ENCODE assay signal across 1 cellular context in the genomic region with DNA sequence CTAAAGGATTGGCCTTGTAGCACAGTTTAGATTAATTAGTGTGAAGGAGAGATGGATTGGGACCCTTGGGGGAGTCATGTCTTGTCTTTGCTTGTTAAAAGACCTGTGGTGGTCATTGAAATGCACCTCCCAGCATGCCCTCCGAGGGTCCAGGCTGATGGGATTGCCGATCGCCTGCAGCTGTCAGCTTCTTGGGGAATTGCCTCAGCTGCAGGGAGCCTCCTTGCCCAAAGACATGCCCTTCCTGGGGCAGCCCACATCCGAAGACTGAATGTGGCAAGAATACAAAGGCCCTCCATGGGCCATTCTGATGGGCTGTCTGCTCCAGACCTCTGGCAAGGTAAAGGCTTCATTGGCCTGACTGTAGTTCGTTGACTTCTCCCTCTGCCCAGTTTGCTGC.
TF ChIP-seq lines count a peak whose summit lies in the region.

No MANE protein-coding gene starts in this region.

TF ChIP-seq in GM23338, 12 proteins besides CTCF, POLR2A, EP300 and RAD21 (continued from another document):
- TF ChIP-seq, protein P1, sequence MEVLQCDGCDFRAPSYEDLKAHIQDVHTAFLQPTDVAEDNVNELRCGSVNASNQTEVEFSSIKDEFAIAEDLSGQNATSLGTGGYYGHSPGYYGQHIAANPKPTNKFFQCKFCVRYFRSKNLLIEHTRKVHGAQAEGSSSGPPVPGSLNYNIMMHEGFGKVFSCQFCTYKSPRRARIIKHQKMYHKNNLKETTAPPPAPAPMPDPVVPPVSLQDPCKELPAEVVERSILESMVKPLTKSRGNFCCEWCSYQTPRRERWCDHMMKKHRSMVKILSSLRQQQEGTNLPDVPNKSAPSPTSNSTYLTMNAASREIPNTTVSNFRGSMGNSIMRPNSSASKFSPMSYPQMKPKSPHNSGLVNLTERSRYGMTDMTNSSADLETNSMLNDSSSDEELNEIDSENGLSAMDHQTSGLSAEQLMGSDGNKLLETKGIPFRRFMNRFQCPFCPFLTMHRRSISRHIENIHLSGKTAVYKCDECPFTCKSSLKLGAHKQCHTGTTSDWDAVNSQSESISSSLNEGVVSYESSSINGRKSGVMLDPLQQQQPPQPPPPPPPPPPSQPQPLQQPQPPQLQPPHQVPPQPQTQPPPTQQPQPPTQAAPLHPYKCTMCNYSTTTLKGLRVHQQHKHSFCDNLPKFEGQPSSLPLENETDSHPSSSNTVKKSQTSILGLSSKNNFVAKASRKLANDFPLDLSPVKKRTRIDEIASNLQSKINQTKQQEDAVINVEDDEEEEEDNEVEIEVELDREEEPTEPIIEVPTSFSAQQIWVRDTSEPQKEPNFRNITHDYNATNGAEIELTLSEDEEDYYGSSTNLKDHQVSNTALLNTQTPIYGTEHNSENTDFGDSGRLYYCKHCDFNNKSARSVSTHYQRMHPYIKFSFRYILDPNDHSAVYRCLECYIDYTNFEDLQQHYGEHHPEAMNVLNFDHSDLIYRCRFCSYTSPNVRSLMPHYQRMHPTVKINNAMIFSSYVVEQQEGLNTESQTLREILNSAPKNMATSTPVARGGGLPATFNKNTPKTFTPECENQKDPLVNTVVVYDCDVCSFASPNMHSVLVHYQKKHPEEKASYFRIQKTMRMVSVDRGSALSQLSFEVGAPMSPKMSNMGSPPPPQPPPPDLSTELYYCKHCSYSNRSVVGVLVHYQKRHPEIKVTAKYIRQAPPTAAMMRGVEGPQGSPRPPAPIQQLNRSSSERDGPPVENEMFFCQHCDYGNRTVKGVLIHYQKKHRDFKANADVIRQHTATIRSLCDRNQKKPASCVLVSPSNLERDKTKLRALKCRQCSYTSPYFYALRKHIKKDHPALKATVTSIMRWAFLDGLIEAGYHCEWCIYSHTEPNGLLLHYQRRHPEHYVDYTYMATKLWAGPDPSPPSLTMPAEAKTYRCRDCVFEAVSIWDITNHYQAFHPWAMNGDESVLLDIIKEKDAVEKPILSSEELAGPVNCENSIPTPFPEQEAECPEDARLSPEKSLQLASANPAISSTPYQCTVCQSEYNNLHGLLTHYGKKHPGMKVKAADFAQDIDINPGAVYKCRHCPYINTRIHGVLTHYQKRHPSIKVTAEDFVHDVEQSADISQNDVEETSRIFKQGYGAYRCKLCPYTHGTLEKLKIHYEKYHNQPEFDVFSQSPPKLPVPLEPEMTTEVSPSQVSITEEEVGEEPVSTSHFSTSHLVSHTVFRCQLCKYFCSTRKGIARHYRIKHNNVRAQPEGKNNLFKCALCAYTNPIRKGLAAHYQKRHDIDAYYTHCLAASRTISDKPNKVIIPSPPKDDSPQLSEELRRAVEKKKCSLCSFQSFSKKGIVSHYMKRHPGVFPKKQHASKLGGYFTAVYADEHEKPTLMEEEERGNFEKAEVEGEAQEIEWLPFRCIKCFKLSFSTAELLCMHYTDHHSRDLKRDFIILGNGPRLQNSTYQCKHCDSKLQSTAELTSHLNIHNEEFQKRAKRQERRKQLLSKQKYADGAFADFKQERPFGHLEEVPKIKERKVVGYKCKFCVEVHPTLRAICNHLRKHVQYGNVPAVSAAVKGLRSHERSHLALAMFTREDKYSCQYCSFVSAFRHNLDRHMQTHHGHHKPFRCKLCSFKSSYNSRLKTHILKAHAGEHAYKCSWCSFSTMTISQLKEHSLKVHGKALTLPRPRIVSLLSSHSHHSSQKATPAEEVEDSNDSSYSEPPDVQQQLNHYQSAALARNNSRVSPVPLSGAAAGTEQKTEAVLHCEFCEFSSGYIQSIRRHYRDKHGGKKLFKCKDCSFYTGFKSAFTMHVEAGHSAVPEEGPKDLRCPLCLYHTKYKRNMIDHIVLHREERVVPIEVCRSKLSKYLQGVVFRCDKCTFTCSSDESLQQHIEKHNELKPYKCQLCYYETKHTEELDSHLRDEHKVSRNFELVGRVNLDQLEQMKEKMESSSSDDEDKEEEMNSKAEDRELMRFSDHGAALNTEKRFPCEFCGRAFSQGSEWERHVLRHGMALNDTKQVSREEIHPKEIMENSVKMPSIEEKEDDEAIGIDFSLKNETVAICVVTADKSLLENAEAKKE (CRISPR knock-in tag; IDR thresholded peaks at IDR 0.05), result no peak
- TF ChIP-seq ZNF114 (CRISPR knock-in tag; IDR thresholded peaks at IDR 0.05), result no peak
- TF ChIP-seq, protein P2, sequence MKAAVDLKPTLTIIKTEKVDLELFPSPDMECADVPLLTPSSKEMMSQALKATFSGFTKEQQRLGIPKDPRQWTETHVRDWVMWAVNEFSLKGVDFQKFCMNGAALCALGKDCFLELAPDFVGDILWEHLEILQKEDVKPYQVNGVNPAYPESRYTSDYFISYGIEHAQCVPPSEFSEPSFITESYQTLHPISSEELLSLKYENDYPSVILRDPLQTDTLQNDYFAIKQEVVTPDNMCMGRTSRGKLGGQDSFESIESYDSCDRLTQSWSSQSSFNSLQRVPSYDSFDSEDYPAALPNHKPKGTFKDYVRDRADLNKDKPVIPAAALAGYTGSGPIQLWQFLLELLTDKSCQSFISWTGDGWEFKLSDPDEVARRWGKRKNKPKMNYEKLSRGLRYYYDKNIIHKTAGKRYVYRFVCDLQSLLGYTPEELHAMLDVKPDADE (IDR thresholded peaks at IDR 0.05), result no peak
- TF ChIP-seq, protein P3, sequence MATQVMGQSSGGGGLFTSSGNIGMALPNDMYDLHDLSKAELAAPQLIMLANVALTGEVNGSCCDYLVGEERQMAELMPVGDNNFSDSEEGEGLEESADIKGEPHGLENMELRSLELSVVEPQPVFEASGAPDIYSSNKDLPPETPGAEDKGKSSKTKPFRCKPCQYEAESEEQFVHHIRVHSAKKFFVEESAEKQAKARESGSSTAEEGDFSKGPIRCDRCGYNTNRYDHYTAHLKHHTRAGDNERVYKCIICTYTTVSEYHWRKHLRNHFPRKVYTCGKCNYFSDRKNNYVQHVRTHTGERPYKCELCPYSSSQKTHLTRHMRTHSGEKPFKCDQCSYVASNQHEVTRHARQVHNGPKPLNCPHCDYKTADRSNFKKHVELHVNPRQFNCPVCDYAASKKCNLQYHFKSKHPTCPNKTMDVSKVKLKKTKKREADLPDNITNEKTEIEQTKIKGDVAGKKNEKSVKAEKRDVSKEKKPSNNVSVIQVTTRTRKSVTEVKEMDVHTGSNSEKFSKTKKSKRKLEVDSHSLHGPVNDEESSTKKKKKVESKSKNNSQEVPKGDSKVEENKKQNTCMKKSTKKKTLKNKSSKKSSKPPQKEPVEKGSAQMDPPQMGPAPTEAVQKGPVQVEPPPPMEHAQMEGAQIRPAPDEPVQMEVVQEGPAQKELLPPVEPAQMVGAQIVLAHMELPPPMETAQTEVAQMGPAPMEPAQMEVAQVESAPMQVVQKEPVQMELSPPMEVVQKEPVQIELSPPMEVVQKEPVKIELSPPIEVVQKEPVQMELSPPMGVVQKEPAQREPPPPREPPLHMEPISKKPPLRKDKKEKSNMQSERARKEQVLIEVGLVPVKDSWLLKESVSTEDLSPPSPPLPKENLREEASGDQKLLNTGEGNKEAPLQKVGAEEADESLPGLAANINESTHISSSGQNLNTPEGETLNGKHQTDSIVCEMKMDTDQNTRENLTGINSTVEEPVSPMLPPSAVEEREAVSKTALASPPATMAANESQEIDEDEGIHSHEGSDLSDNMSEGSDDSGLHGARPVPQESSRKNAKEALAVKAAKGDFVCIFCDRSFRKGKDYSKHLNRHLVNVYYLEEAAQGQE (IDR thresholded peaks at IDR 0.05; ENCODE audit: unreplicated experiment), result no peak
- no peak for TF ChIP-seq CREB1 (CRISPR knock-in tag; IDR thresholded peaks at IDR 0.05; ENCODE audit: low read depth)
- no peak for TF ChIP-seq EZH2phosphoT487 (IDR thresholded peaks at IDR 0.05; ENCODE audit: unreplicated experiment)
